In genomic region chr14:106490442-106490841, GRCh38 we compare ENCODE assay signal across 27 cellular contexts.
"Had no signal": no experiment of that assay in that cellular context is flagged by ENCODE, and none has a peak within 500 bp of the region (broad histone marks: within the 10 kb centered on the region; RNA-seq: fewer than 3 reads in every experiment).

No MANE protein-coding gene starts in this region.

- H3K36me3 Mint-ChIP-seq: neural progenitor cell; stimulated activated effector memory CD8-positive, alpha-beta T cell treated with anti-CD3 and anti-CD28 coated beads, Interleukin-12 subunit alpha, Interleukin-12 subunit beta, amount 100 ng/mL, for 72 hours; stimulated activated naive B cell treated with anti-CD40 and anti-IgM and Interleukin-4, amounts not matched to agents 10 μg/mL and 1 μg/mL and 100 μg/mL, for 72 hours had no signal

- H3K4me1 ChIP-seq: neural progenitor cell, parathyroid adenoma, psoas muscle, right lobe of liver, sigmoid colon, stomach, thyroid gland, tibial nerve, upper lobe of left lung, vagina had no signal

- H3K4me1 Mint-ChIP-seq: nephron, neural progenitor cell had no signal

- ATAC-seq: psoas muscle; right cardiac atrium; right lobe of liver; stimulated activated effector memory CD8-positive, alpha-beta T cell treated with anti-CD3 and anti-CD28 coated beads, Interleukin-12 subunit alpha, Interleukin-12 subunit beta, amount 100 ng/mL, for 72 hours; stimulated activated naive B cell treated with anti-CD40 and anti-IgM and Interleukin-4, amounts not matched to agents 10 μg/mL and 1 μg/mL and 100 μg/mL, for 72 hours had no signal

- H3K9me3 Mint-ChIP-seq: stimulated activated effector memory CD8-positive, alpha-beta T cell treated with anti-CD3 and anti-CD28 coated beads, Interleukin-12 subunit alpha, Interleukin-12 subunit beta, amount 100 ng/mL, for 72 hours; stimulated activated naive CD8-positive, alpha-beta T cell treated with anti-CD3 and anti-CD28 coated beads, Interleukin-15, Interleukin-2, amounts not matched to agents 100 ng/mL and 50 ng/mL, for 24 hours had no signal

- H3K27me3 ChIP-seq: neural progenitor cell, ovary, right lobe of liver, stomach, thyroid gland, tibial nerve, upper lobe of left lung, vagina had no signal

- H3K9me3 ChIP-seq: ovary, psoas muscle, right lobe of liver, sigmoid colon, thoracic aorta, thyroid gland, upper lobe of left lung, vagina had no signal

- H3K36me3 ChIP-seq: neural progenitor cell, ovary, right lobe of liver, sigmoid colon, stomach, thoracic aorta, thyroid gland, tibial nerve, upper lobe of left lung, vagina had no signal

- H3K27me3 Mint-ChIP-seq: progenitor cell of endocrine pancreas; stimulated activated naive B cell treated with anti-CD40 and anti-IgM and Interleukin-4, amounts not matched to agents 10 μg/mL and 1 μg/mL and 100 μg/mL, for 72 hours; stimulated activated naive CD8-positive, alpha-beta T cell treated with anti-CD3 and anti-CD28 coated beads, Interleukin-15, Interleukin-2, amounts not matched to agents 100 ng/mL and 50 ng/mL, for 24 hours had no signal

- DNase-seq: occipital lobe; ovary; posterior cingulate gyrus; psoas muscle; right cardiac atrium; right lobe of liver; sigmoid colon; small intestine; stimulated activated CD4-positive, alpha-beta T cell treated with anti-CD3 and anti-CD28 coated beads, Interleukin-15, amount 100 ng/mL, for 24 hours; stimulated activated CD4-positive, alpha-beta T cell treated with anti-CD3 and anti-CD28 coated beads, Interleukin-2, amount 100 ng/mL, for 24 hours; stimulated activated CD4-positive, alpha-beta T cell treated with anti-CD3 and anti-CD28 coated beads, Interleukin-2, amount 100 ng/mL, for 48 hours; stimulated activated CD4-positive, alpha-beta T cell treated with anti-CD3 and anti-CD28 coated beads, Interleukin-4, amount 100 ng/mL, for 24 hours; stimulated activated naive B cell treated with anti-CD40 and anti-IgM and Interleukin-4, amounts not matched to agents 10 μg/mL and 1 μg/mL and 100 μg/mL, for 72 hours; stimulated activated naive CD4-positive, alpha-beta T cell treated with Interleukin-2 at 50 U/mL for 16 hours; stomach; thyroid gland; trophoblast cell; upper lobe of left lung had no signal

- H3K9ac ChIP-seq: neural progenitor cell, parathyroid adenoma had no signal

- H3K27ac Mint-ChIP-seq: nephron; neural progenitor cell; progenitor cell of endocrine pancreas; stimulated activated naive B cell treated with anti-CD40 and anti-IgM and Interleukin-4, amounts not matched to agents 10 μg/mL and 1 μg/mL and 100 μg/mL, for 72 hours had no signal

- H3K4me3 Mint-ChIP-seq: nephron; neural progenitor cell; stimulated activated naive B cell treated with anti-CD40 and anti-IgM and Interleukin-4, amounts not matched to agents 10 μg/mL and 1 μg/mL and 100 μg/mL, for 72 hours; stimulated activated naive CD8-positive, alpha-beta T cell treated with anti-CD3 and anti-CD28 coated beads, Interleukin-15, Interleukin-2, amounts not matched to agents 100 ng/mL and 50 ng/mL, for 24 hours had no signal

- H3K27ac ChIP-seq: neural progenitor cell, ovary, parathyroid adenoma, psoas muscle, right lobe of liver, sigmoid colon, stomach, thoracic aorta, thyroid gland, tibial nerve, upper lobe of left lung, vagina had no signal

- H3K4me3 ChIP-seq: neural progenitor cell, ovary, psoas muscle, right lobe of liver, sigmoid colon, stomach, thoracic aorta, thyroid gland, tibial nerve, upper lobe of left lung, vagina had no signal
